1 cellular context compared by ENCODE assay signal in genomic region chr19:50202962-50203280, GRCh38.
TF ChIP-seq lines count a peak whose summit lies in the region.

No MANE protein-coding gene starts in this region.

TF ChIP-seq in WTC11, 78 proteins besides CTCF, POLR2A, EP300 and RAD21 (continued from another document):
- TF ChIP-seq ZNF532 (CRISPR knock-in tag; IDR thresholded peaks at IDR 0.05; ENCODE audit: borderline replicate concordance) = no peak
- TF ChIP-seq HMGXB4 (CRISPR knock-in tag; IDR thresholded peaks at IDR 0.05) = no peak
- TF ChIP-seq ZNF671 (CRISPR knock-in tag; IDR thresholded peaks at IDR 0.05) = no peak
- no peak for TF ChIP-seq KAT7 (CRISPR knock-in tag; IDR thresholded peaks at IDR 0.05; ENCODE audit: borderline replicate concordance)
- no peak for TF ChIP-seq NR3C1 (CRISPR knock-in tag; conservative IDR thresholded peaks at IDR 0.05; ENCODE audit: low read depth)
- TF ChIP-seq FOXK1 (CRISPR knock-in tag; IDR thresholded peaks at IDR 0.05) = no peak
- no peak for TF ChIP-seq ZNF416 (CRISPR knock-in tag; IDR thresholded peaks at IDR 0.05)
- TF ChIP-seq ATF1 (CRISPR knock-in tag; IDR thresholded peaks at IDR 0.05) = no peak
- no peak for TF ChIP-seq CREM (CRISPR knock-in tag; IDR thresholded peaks at IDR 0.05)
- no peak for TF ChIP-seq NR1H2 (CRISPR knock-in tag; IDR thresholded peaks at IDR 0.05)
- no peak for TF ChIP-seq PREB (CRISPR knock-in tag; IDR thresholded peaks at IDR 0.05; ENCODE audit: borderline replicate concordance)
- TF ChIP-seq SMAD4 (CRISPR knock-in tag; IDR thresholded peaks at IDR 0.05) = no peak
- no peak for TF ChIP-seq ZNF232 (CRISPR knock-in tag; IDR thresholded peaks at IDR 0.05)
- TF ChIP-seq E2F5 (CRISPR knock-in tag; IDR thresholded peaks at IDR 0.05) = no peak
- no peak for TF ChIP-seq JAZF1 (CRISPR knock-in tag; IDR thresholded peaks at IDR 0.05)
- TF ChIP-seq IRF1 (CRISPR knock-in tag; IDR thresholded peaks at IDR 0.05) = no peak
- no peak for TF ChIP-seq IRF2 (CRISPR knock-in tag; IDR thresholded peaks at IDR 0.05; ENCODE audit: borderline replicate concordance, low read depth)
- no peak for TF ChIP-seq EMX1 (CRISPR knock-in tag; IDR thresholded peaks at IDR 0.05)
